In genomic region chr15:31448635-31448979, GRCh38 we compare ENCODE assay signal across 2 cellular contexts.
TF ChIP-seq lines count a peak whose summit lies in the region.

No MANE protein-coding gene starts in this region.

TF ChIP-seq in liver, 16 proteins besides CTCF, POLR2A, EP300 and RAD21 (continued from another document):
- no peak for TF ChIP-seq REST (IDR thresholded peaks at IDR 0.05)
- TF ChIP-seq ATF3 (IDR thresholded peaks at IDR 0.05), result no peak
- TF ChIP-seq MAX (IDR thresholded peaks at IDR 0.05), result no peak
- TF ChIP-seq GABPA (IDR thresholded peaks at IDR 0.05 in 1 of 2, conservative IDR thresholded peaks at IDR 0.05 in 1 of 2), result no peak
- TF ChIP-seq SP1 (IDR thresholded peaks at IDR 0.05), result no peak
- TF ChIP-seq FOXA1 (IDR thresholded peaks at IDR 0.05), result no peak
TF ChIP-seq in liver: peak in this region for 1.

TF ChIP-seq in HepG2, 621 proteins besides CTCF, POLR2A, EP300 and RAD21 (continued from another document):
- TF ChIP-seq ZNF512 (CRISPR knock-in tag; IDR thresholded peaks at IDR 0.05) (no peak), ZNF629 (CRISPR knock-in tag; conservative IDR thresholded peaks at IDR 0.05) (no peak), HOXA9 (CRISPR knock-in tag; IDR thresholded peaks at IDR 0.05; ENCODE audit: borderline replicate concordance) (no peak), CHCHD3 (CRISPR knock-in tag; IDR thresholded peaks at IDR 0.05) (no peak), DBP (CRISPR knock-in tag; IDR thresholded peaks at IDR 0.05; ENCODE audit: not compliant biosample characterization) (no peak), ZNF780A (CRISPR knock-in tag; IDR thresholded peaks at IDR 0.05) (no peak)
